In genomic region chr17:76562734-76563148, GRCh38 we compare ENCODE assay signal across 8 cellular contexts. TPM values are rescaled to one million over a fixed set of nuclear protein-coding genes. Genes with fewer than 3 reads are reported as not detected.
DNase-seq lines count a peak whose midpoint lies in the region; ATAC-seq and TF ChIP-seq lines count a peak whose summit lies in the region.

No MANE protein-coding gene starts in this region.

- peak overlapping the region; percentile 87 for H3K27ac Mint-ChIP-seq in central memory CD8-positive, alpha-beta T cell (ENCODE audit: low read depth)

- no peaks in the 10 kb centered on the region for H3K27me3 Mint-ChIP-seq in central memory CD8-positive, alpha-beta T cell

- DNase-seq in BJ (ENCODE audit: low read depth) (peak; percentile 87), NCI-H446 (lab: John Stamatoyannopoulos, UW) (peak; percentile 35 to 75), middle frontal gyrus (ENCODE audit: extremely low spot score, low spot score) (peak; percentile 39), SW 1271 (lab: John Stamatoyannopoulos, UW) (no peak), NCI-H774 (lab: John Stamatoyannopoulos, UW) (no peak), caudate nucleus (lab: John Stamatoyannopoulos, UW) (no peak)
- DNase-seq in central memory CD8-positive, alpha-beta T cell (ENCODE audit: low spot score in 2 of 2) = no peak

- POLR2A ChIA-PET in BJ (lab: Charles Lee) = interaction anchor here (0.6 to 0.7 kb wide), 2 partner anchors 116 to 882 kb away, joined by 5 to 6 read pairs; no protein-coding TSS in a partner anchor

- H3K27ac ChIP-seq in caudate nucleus (ENCODE audit: low read depth, low read length) = no peak overlapping the region

- H3K4me1 Mint-ChIP-seq in central memory CD8-positive, alpha-beta T cell = peaks cover 71% of the 10 kb centered on the region

- H3K27me3 ChIP-seq in BJ (ENCODE audit: control insufficient read depth, insufficient read depth, low read length) = no peaks in the 10 kb centered on the region

- no peak for ATAC-seq in central memory CD8-positive, alpha-beta T cell (replicated peaks; ENCODE audit: extremely low read depth, poor library complexity, severe bottlenecking)
- no peak for ATAC-seq in HG03039 (IDR thresholded peaks at IDR 0.05; ENCODE audit: unreplicated experiment)

- no peak for TF ChIP-seq CTCF in BJ (IDR thresholded peaks at IDR 0.05; ENCODE audit: insufficient read depth, low read depth, low read length)

- peak overlapping the region; percentile 62 for H3K4me3 Mint-ChIP-seq in central memory CD8-positive, alpha-beta T cell

- H3K9me3 Mint-ChIP-seq in central memory CD8-positive, alpha-beta T cell = no peaks in the 10 kb centered on the region

- H3K36me3 Mint-ChIP-seq in central memory CD8-positive, alpha-beta T cell (ENCODE audit: insufficient read depth) = peaks cover 57% of the 10 kb centered on the region

- H3K4me3 ChIP-seq in BJ (ENCODE audit: low read depth, low read length) = no peak overlapping the region

- peaks cover 5% of the 10 kb centered on the region; the same call in 1 of the 2 replicates for H3K36me3 ChIP-seq in BJ (ENCODE audit: control insufficient read depth, insufficient read depth, low read length)

- CTCF ChIA-PET in BJ (lab: Yijun Ruan, JAX) = interaction anchor here (2.2 to 7.3 kb wide), 2 partner anchors 39 to 62 kb away, joined by 8 to 47 read pairs; no protein-coding TSS in a partner anchor

RNA-seq across cellular contexts. Expression of gene PRCD, which starts 22.9 kb away (rescaled TPM):
- 0.21 TPM in 1 of 2 replicates, not detected in the other for polyA plus RNA-seq in BJ (2011; rRNA removed)
- polyA minus RNA-seq in BJ (2011; rRNA and poly(A)+ RNA removed) = not detected in 2 replicates

RNA-seq across cellular contexts. Expression of gene ST6GALNAC2, which starts 22.9 kb away (rescaled TPM):
- 0.72 and 0.89 TPM in 2 replicates for polyA plus RNA-seq in BJ (2011; rRNA removed)
- 0.31 and 0.47 TPM in 2 replicates for polyA minus RNA-seq in BJ (2011; rRNA and poly(A)+ RNA removed)

RNA-seq across cellular contexts. Expression of gene CYGB, which starts 25.2 kb away (rescaled TPM):
- 1.1 and 1.4 TPM in 2 replicates for polyA plus RNA-seq in BJ (2011; rRNA removed)
- polyA minus RNA-seq in BJ (2011; rRNA and poly(A)+ RNA removed) = 0.10 and 0.95 TPM in 2 replicates

Comparison
In these comparisons a context has a peak if more than half of its experiments do, and no peak if none do; other contexts are left out.
1. DNase-seq: peak in BJ (single experiment), NCI-H446 (2 of 2) and middle frontal gyrus (single experiment); none in central memory CD8-positive, alpha-beta T cell (0 of 2), SW 1271 (0 of 2), NCI-H774 (single experiment) and caudate nucleus (0 of 61).